In genomic region chr21:29017639-29018237, GRCh38 we compare ENCODE assay signal across 9 cellular contexts. TPM values are rescaled to one million over a fixed set of nuclear protein-coding genes. Genes with fewer than 3 reads are reported as not detected.
DNase-seq lines count a peak whose midpoint lies in the region; ATAC-seq, FAIRE-seq and TF ChIP-seq lines count a peak whose summit lies in the region.
"Had no signal": no experiment of that assay in that cellular context is flagged by ENCODE, and none has a peak within 500 bp of the region (broad histone marks: within the 10 kb centered on the region; RNA-seq: fewer than 3 reads in every experiment).

No MANE protein-coding gene starts in this region.

- H3K4me3 Mint-ChIP-seq in CD4-positive, alpha-beta memory T cell = peak overlapping the region; percentile 82 to 94 (median 90)
- peak overlapping the region; percentile 73 to 94 (median 91) for H3K4me3 Mint-ChIP-seq in naive thymus-derived CD4-positive, alpha-beta T cell

- H2AFZ ChIP-seq in KMS-11 (ENCODE audit: low read depth) (no peak overlapping the region), GM12878 (ENCODE audit: control insufficient read depth, low read depth, low read length) (peak overlapping the region; percentile 49)

- H3K4me1 Mint-ChIP-seq in CD4-positive, alpha-beta memory T cell = peaks cover 15 to 47% (median 32%) of the 10 kb centered on the region in 4 donors
- peaks cover 12 to 41% (median 23%) of the 10 kb centered on the region in 7 donors for H3K4me1 Mint-ChIP-seq in naive thymus-derived CD4-positive, alpha-beta T cell

- no peaks in the 10 kb centered on the region for H3K27me3 ChIP-seq in CD4-positive, alpha-beta memory T cell (ENCODE audit: insufficient read depth, low read length)
- H3K27me3 ChIP-seq in KMS-11 (ENCODE audit: insufficient read depth, low read depth) = no peaks in the 10 kb centered on the region
- no peaks in the 10 kb centered on the region for H3K27me3 ChIP-seq in GM12878 (replicated peaks in 1 of 2; ENCODE audit: control insufficient read depth in 2 of 2, insufficient read depth in 2 of 2, low read length in 1 of 2)
- H3K27me3 ChIP-seq in naive thymus-derived CD4-positive, alpha-beta T cell (ENCODE audit: control insufficient read depth in 2 of 2, insufficient read depth in 2 of 2, low read length in 2 of 2) = no peaks in the 10 kb centered on the region

- H3K27ac ChIP-seq in CD4-positive, alpha-beta memory T cell (ENCODE audit: low read depth, low read length) = peak overlapping the region; percentile 5
- H3K27ac ChIP-seq in KMS-11 (no peak overlapping the region), GM12878 (ENCODE audit: control insufficient read depth, insufficient read depth) (peak overlapping the region; percentile 95)
- peak overlapping the region; percentile 87 for H3K27ac ChIP-seq in naive thymus-derived CD4-positive, alpha-beta T cell (ENCODE audit: low read depth, low read length)

- SMC1A ChIA-PET in GM12878 (lab: Charles Lee; ENCODE audit: uncharacterized antibody, unreplicated experiment) = interaction anchor here (0.7 to 2.4 kb wide), 13 partner anchors 10 to 55 kb away, joined by 3 to 20 read pairs (median 4); partner anchors contain the start of genes CCT8 and LTN1

- DNase-seq in CD4-positive, alpha-beta memory T cell = no peak
- DNase-seq in GM12878 (ENCODE audit: low read depth, low spot score) (no peak), HK-2 (ENCODE audit: unreplicated experiment) (no peak)
- no peak for DNase-seq in naive thymus-derived CD4-positive, alpha-beta T cell
- DNase-seq in NK-92 treated with Interleukin-12 subunit alpha and Interleukin-12 subunit beta, amount 100 ng/mL, for 24 hours (lab: John Stamatoyannopoulos, UW) = no peak
- no peak for DNase-seq in activated CD4-positive, CD25-positive, alpha-beta regulatory T cell (lab: John Stamatoyannopoulos, UW)
- DNase-seq: stimulated activated naive CD4-positive, alpha-beta T cell treated with Interleukin-2 at 50 U/mL for 16 hours had no signal

- H3K4me3 ChIP-seq in CD4-positive, alpha-beta memory T cell (ENCODE audit: low read length in 2 of 2) = peak overlapping the region in 1 of 2 donors; percentile 93
- H3K4me3 ChIP-seq in KMS-11 (IDR thresholded peaks at IDR 0.05; ENCODE audit: insufficient read depth, low read depth, low read length) = no peak overlapping the region
- H3K4me3 ChIP-seq in GM12878 = peak overlapping the region; percentile 97
- peak overlapping the region; percentile 90 for H3K4me3 ChIP-seq in naive thymus-derived CD4-positive, alpha-beta T cell (ENCODE audit: low read length)

- in situ Hi-C loops in GM12878 (cut with MboI) = no loop called here

- H3K9ac ChIP-seq in KMS-11 (no peak overlapping the region; the same call in 1 of the 2 replicates), GM12878 (ENCODE audit: control insufficient read depth, insufficient read depth, low read length) (peak overlapping the region; percentile 88)

- intact Hi-C loops in CD4-positive, alpha-beta memory T cell (cut with micrococcal nuclease) = no loop called here
- intact Hi-C loops in GM12878 (cut with micrococcal nuclease; ENCODE audit: unreplicated experiment) = no loop called here
- intact Hi-C loops in naive thymus-derived CD4-positive, alpha-beta T cell (cut with micrococcal nuclease) = no loop called here

- TF ChIP-seq CTCF in KMS-11 (conservative IDR thresholded peaks at IDR 0.05; ENCODE audit: low read depth, low read length) (no peak), GM12878 (IDR thresholded peaks at IDR 0.05 in 2 of 3, conservative IDR thresholded peaks at IDR 0.05 in 1 of 3; ENCODE audit: control insufficient read depth in 2 of 3, extremely low read depth in 1 of 3, insufficient read depth in 1 of 3, low read depth in 3 of 3, low read length in 3 of 3) (no peak)

- 8% methylated on average over 6 of the region's 6 CpGs for WGBS in GM12878 (ENCODE audit: insufficient coverage, insufficient replicate concordance, low lambda C conversion rate, missing lambda C conversion rate)

- no peak for TF ChIP-seq POLR2A in GM12878 (IDR thresholded peaks at IDR 0.05; ENCODE audit: low read depth, low read length)

- POLR2A ChIA-PET in CD4-positive, alpha-beta memory T cell (lab: Charles Lee; ENCODE audit: partially characterized antibody) = interaction anchor here (1.4 to 10.5 kb wide), 4 partner anchors 13 to 56 kb away, joined by 4 to 383 read pairs (median 26); partner anchors contain the start of genes CCT8 and LTN1
- POLR2A ChIA-PET in GM12878 (lab: Charles Lee) = interaction anchor here (0.7 to 3.5 kb wide), 9 partner anchors 9 to 283 kb away, joined by 3 to 41 read pairs (median 5); partner anchors contain the start of gene LTN1
- POLR2A ChIA-PET in naive thymus-derived CD4-positive, alpha-beta T cell (lab: Charles Lee) = interaction anchor here (0.6 to 16.5 kb wide), 6 partner anchors 14 to 60 kb away, joined by 3 to 408 read pairs (median 4); partner anchors contain the start of gene LTN1

- H3K4me2 ChIP-seq in KMS-11 (peak overlapping the region; percentile 97), GM12878 (ENCODE audit: control insufficient read depth, insufficient read depth) (peak overlapping the region; percentile 85)

- no peak for TF ChIP-seq EP300 in GM12878 (IDR thresholded peaks at IDR 0.05; ENCODE audit: borderline replicate concordance in 1 of 2, control insufficient read depth in 1 of 2, low read depth in 2 of 2, low read length in 2 of 2)

- ATAC-seq in GM12878 (peak; percentile 51), GM18868 (IDR thresholded peaks at IDR 0.05; ENCODE audit: unreplicated experiment) (no peak)
- no peak for ATAC-seq in naive thymus-derived CD4-positive, alpha-beta T cell

- H3K36me3 ChIP-seq in CD4-positive, alpha-beta memory T cell (ENCODE audit: insufficient read depth, low read length) = no peaks in the 10 kb centered on the region
- no peaks in the 10 kb centered on the region for H3K36me3 ChIP-seq in KMS-11 (ENCODE audit: insufficient read depth)
- H3K36me3 ChIP-seq in GM12878 (ENCODE audit: control insufficient read depth in 2 of 2, insufficient read depth in 2 of 2, low read length in 1 of 2) = no peaks in the 10 kb centered on the region
- peaks cover 0 to 4% (median 0%) of the 10 kb centered on the region in 3 experiments for H3K36me3 ChIP-seq in naive thymus-derived CD4-positive, alpha-beta T cell (ENCODE audit: control insufficient read depth in 2 of 3, insufficient read depth in 3 of 3, low read length in 3 of 3)

- H3K27me3 Mint-ChIP-seq in CD4-positive, alpha-beta memory T cell = no peaks in the 10 kb centered on the region
- no peaks in the 10 kb centered on the region for H3K27me3 Mint-ChIP-seq in naive thymus-derived CD4-positive, alpha-beta T cell

- no peaks in the 10 kb centered on the region for H3K9me3 Mint-ChIP-seq in CD4-positive, alpha-beta memory T cell
- no peaks in the 10 kb centered on the region for H3K9me3 Mint-ChIP-seq in naive thymus-derived CD4-positive, alpha-beta T cell

- FAIRE-seq in GM12878 (lab: Jason Lieb, UNC) = peak; percentile 47

- no peak for TF ChIP-seq RAD21 in GM12878 (IDR thresholded peaks at IDR 0.05; ENCODE audit: insufficient read depth, low read depth, low read length)

- H3K9me3 ChIP-seq in CD4-positive, alpha-beta memory T cell (ENCODE audit: control insufficient read depth in 1 of 2, low read length in 2 of 2) = no peaks in the 10 kb centered on the region
- no peaks in the 10 kb centered on the region for H3K9me3 ChIP-seq in GM12878 (replicated peaks; ENCODE audit: control insufficient read depth, insufficient read depth, low read length)
- no peaks in the 10 kb centered on the region for H3K9me3 ChIP-seq in naive thymus-derived CD4-positive, alpha-beta T cell (ENCODE audit: control insufficient read depth in 2 of 3, low read length in 3 of 3)

- RAD21 ChIA-PET in GM12878 (lab: Charles Lee; ENCODE audit: unreplicated experiment) = interaction anchor here (1.1 to 3.5 kb wide), 9 partner anchors 9 to 359 kb away, joined by 3 to 24 read pairs (median 7); partner anchors contain the start of gene LTN1

- H3K4me1 ChIP-seq in CD4-positive, alpha-beta memory T cell (ENCODE audit: insufficient read depth, low read length) = peaks cover 31% of the 10 kb centered on the region
- peaks cover 14% of the 10 kb centered on the region for H3K4me1 ChIP-seq in KMS-11 (ENCODE audit: low read depth, poor library complexity, severe bottlenecking)
- H3K4me1 ChIP-seq in GM12878 (ENCODE audit: control insufficient read depth, insufficient read depth, low read length) = peaks cover 9% of the 10 kb centered on the region; the same call in 1 of the 2 replicates
- peaks cover 26% of the 10 kb centered on the region in 2 donors for H3K4me1 ChIP-seq in naive thymus-derived CD4-positive, alpha-beta T cell (ENCODE audit: control insufficient read depth in 2 of 2, insufficient read depth in 2 of 2, low read length in 2 of 2)

- CTCF ChIA-PET in CD4-positive, alpha-beta memory T cell (lab: Charles Lee; ENCODE audit: partially characterized antibody) = interaction anchor here (1.7 to 1.8 kb wide), 2 partner anchors 14 to 15 kb away, joined by 4 to 12 read pairs; no protein-coding TSS in a partner anchor
- CTCF ChIA-PET in GM12878 (lab: Yijun Ruan, JAX) = interaction anchor here (1.6 to 2.1 kb wide), 4 partner anchors 9 to 359 kb away, joined by 3 to 7 read pairs (median 5); no protein-coding TSS in a partner anchor
- CTCF ChIA-PET in naive thymus-derived CD4-positive, alpha-beta T cell (lab: Charles Lee) = no interaction called here

- H3K79me2 ChIP-seq in KMS-11 (ENCODE audit: insufficient read depth, low read depth) (peaks cover 17% of the 10 kb centered on the region), GM12878 (ENCODE audit: control insufficient read depth, insufficient read depth, low read length) (peaks cover 24% of the 10 kb centered on the region)

- H4K20me1 ChIP-seq in KMS-11 (ENCODE audit: insufficient read depth) (no peaks in the 10 kb centered on the region), GM12878 (ENCODE audit: control insufficient read depth, insufficient read depth) (no peaks in the 10 kb centered on the region)

- BruUV-seq in GM12878 (replicated peaks; lab: Mats Ljungman, UMichigan) = no TSS peak

- peaks cover 0 to 6% of the 10 kb centered on the region in 2 donors for H3K36me3 Mint-ChIP-seq in CD4-positive, alpha-beta memory T cell
- H3K36me3 Mint-ChIP-seq in naive thymus-derived CD4-positive, alpha-beta T cell = peaks cover 0 to 5% (median 0%) of the 10 kb centered on the region in 5 donors

- peak overlapping the region; percentile 78 to 99 (median 84) for H3K27ac Mint-ChIP-seq in CD4-positive, alpha-beta memory T cell
- H3K27ac Mint-ChIP-seq in naive thymus-derived CD4-positive, alpha-beta T cell = peak overlapping the region; percentile 71 to 92 (median 86)

RNA-seq across cellular contexts. Expression of gene RWDD2B, which starts 1.4 kb away (rescaled TPM):
- 1 to 10 TPM; 5.6 to 6.2 TPM for total RNA-seq in CD4-positive, alpha-beta memory T cell
- polyA plus RNA-seq in CD4-positive, alpha-beta memory T cell = 1 to 10 TPM; 8.8 to 9.8 TPM
- total RNA-seq in GM12878 (2013; cell fraction: nucleolus; rRNA removed) = 10.3 and 10.6 TPM in 2 replicates
- 13.5 and 16.2 TPM in 2 replicates for total RNA-seq in GM12878 (2014; rRNA removed)
- 17.4 and 18.8 TPM in 2 replicates for total RNA-seq in GM12878 (2014; rRNA removed; fragmentation: Illumina TruSeq; extraction: Trizol)
- total RNA-seq in GM12878 (2021) = 15.0 and 17.6 TPM in 2 replicates
- polyA plus RNA-seq in GM12878 (2011; ENCODE audit: low read depth) = 8.9 TPM
- 15.1 and 19.1 TPM in 2 replicates for polyA plus RNA-seq in GM12878 (2011; rRNA removed)
- 6.7 and 7.3 TPM in 2 replicates for polyA plus RNA-seq in GM12878 (2011; cell fraction: cytosol; rRNA removed)
- 7.9 and 9.1 TPM in 2 replicates for polyA plus RNA-seq in GM12878 (2011; cell fraction: nucleus; rRNA removed)
- 10.0 and 12.6 TPM in 2 replicates for polyA plus RNA-seq in GM12878 (2012)
- polyA plus RNA-seq in GM12878 (2014; fragmentation: Illumina TruSeq; extraction: Trizol) = 22.0 and 29.9 TPM in 2 replicates
- 10 to 100 TPM; 33.2 to 37.1 TPM for polyA plus RNA-seq in GM12878 (2014; fragmentation: Nextera tagmentation; extraction: Ambion mirVana)
- polyA plus RNA-seq in GM12878 (2014; rRNA removed) = 11.9 and 14.2 TPM in 2 replicates
- polyA plus RNA-seq in GM12878 (2016; fragmentation: Nextera tagmentation; extraction: Ambion mirVana) = 10 to 100 TPM; 34.4 to 38.3 TPM
- polyA minus RNA-seq in GM12878 (2011; rRNA and poly(A)+ RNA removed) = 6.9 and 8.9 TPM in 2 replicates
- 2.5 and 3.6 TPM in 2 replicates for polyA minus RNA-seq in GM12878 (2011; cell fraction: cytosol; rRNA and poly(A)+ RNA removed)
- polyA minus RNA-seq in GM12878 (2011; cell fraction: nucleus; rRNA and poly(A)+ RNA removed) = 1.6 and 3.8 TPM in 2 replicates
- 1 to 10 TPM; 3.6 to 8.1 (median 4.3) TPM for total RNA-seq in naive thymus-derived CD4-positive, alpha-beta T cell
- polyA plus RNA-seq in naive thymus-derived CD4-positive, alpha-beta T cell = 10 to 100 TPM in 1 of 2 donors, 1 to 10 TPM in 1; 9.4 to 14.1 TPM

RNA-seq across cellular contexts. Expression of gene USP16, which starts 6.7 kb away (rescaled TPM):
- 10 to 100 TPM; 53.5 to 57.2 TPM for total RNA-seq in CD4-positive, alpha-beta memory T cell
- polyA plus RNA-seq in CD4-positive, alpha-beta memory T cell = 10 to 100 TPM; 19.6 to 39.8 TPM
- total RNA-seq in GM12878 (2013; cell fraction: nucleolus; rRNA removed) = 55.7 and 58.8 TPM in 2 replicates
- 33.2 and 37.5 TPM in 2 replicates for total RNA-seq in GM12878 (2014; rRNA removed)
- 64.8 and 67.3 TPM in 2 replicates for total RNA-seq in GM12878 (2014; rRNA removed; fragmentation: Illumina TruSeq; extraction: Trizol)
- 34.5 and 37.9 TPM in 2 replicates for total RNA-seq in GM12878 (2021)
- 18.2 TPM for polyA plus RNA-seq in GM12878 (2011; ENCODE audit: low read depth)
- 41.5 and 70.4 TPM in 2 replicates for polyA plus RNA-seq in GM12878 (2011; rRNA removed)
- polyA plus RNA-seq in GM12878 (2011; cell fraction: cytosol; rRNA removed) = 10.1 and 10.4 TPM in 2 replicates
- 26.2 and 27.0 TPM in 2 replicates for polyA plus RNA-seq in GM12878 (2011; cell fraction: nucleus; rRNA removed)
- polyA plus RNA-seq in GM12878 (2012) = 29.6 and 31.7 TPM in 2 replicates
- 52.1 and 65.5 TPM in 2 replicates for polyA plus RNA-seq in GM12878 (2014; fragmentation: Illumina TruSeq; extraction: Trizol)
- 10 to 100 TPM; 52.6 to 68.7 TPM for polyA plus RNA-seq in GM12878 (2014; fragmentation: Nextera tagmentation; extraction: Ambion mirVana)
- 20.8 and 29.5 TPM in 2 replicates for polyA plus RNA-seq in GM12878 (2014; rRNA removed)
- 10 to 100 TPM; 60.9 to 61.8 TPM for polyA plus RNA-seq in GM12878 (2016; fragmentation: Nextera tagmentation; extraction: Ambion mirVana)
- 12.4 and 21.9 TPM in 2 replicates for polyA minus RNA-seq in GM12878 (2011; rRNA and poly(A)+ RNA removed)
- 10.6 and 12.6 TPM in 2 replicates for polyA minus RNA-seq in GM12878 (2011; cell fraction: cytosol; rRNA and poly(A)+ RNA removed)
- 9.3 and 11.8 TPM in 2 replicates for polyA minus RNA-seq in GM12878 (2011; cell fraction: nucleus; rRNA and poly(A)+ RNA removed)
- total RNA-seq in naive thymus-derived CD4-positive, alpha-beta T cell = 10 to 100 TPM; 40.9 to 84.3 (median 62.7) TPM
- polyA plus RNA-seq in naive thymus-derived CD4-positive, alpha-beta T cell = 10 to 100 TPM; 17.9 to 19.1 TPM

RNA-seq across cellular contexts. Expression of gene LTN1, which starts 25.1 kb away (rescaled TPM):
- 10 to 100 TPM; 34.6 to 39.5 TPM for total RNA-seq in CD4-positive, alpha-beta memory T cell
- 10 to 100 TPM in 1 of 2 donors, 1 to 10 TPM in 1; 9.7 to 16.8 TPM for polyA plus RNA-seq in CD4-positive, alpha-beta memory T cell
- total RNA-seq in GM12878 (2013; cell fraction: nucleolus; rRNA removed) = 88.9 and 102 TPM in 2 replicates
- total RNA-seq in GM12878 (2014; rRNA removed) (11.7 and 11.8 TPM in 2 replicates), GM12878 (2014; rRNA removed; fragmentation: Illumina TruSeq; extraction: Trizol) (16.5 and 17.3 TPM in 2 replicates), GM12878 (2021) (13.2 and 13.8 TPM in 2 replicates)
- polyA plus RNA-seq in GM12878 (2011; ENCODE audit: low read depth) = 3.6 TPM
- polyA plus RNA-seq in GM12878 (2011; rRNA removed) (13.0 and 18.9 TPM in 2 replicates), GM12878 (2014; fragmentation: Illumina TruSeq; extraction: Trizol) (12.9 and 19.4 TPM in 2 replicates), GM12878 (2014; fragmentation: Nextera tagmentation; extraction: Ambion mirVana) (10 to 100 TPM in 1 of 2 experiments, 1 to 10 TPM in 1; 3.5 to 10.1 TPM), GM12878 (2014; rRNA removed) (6.7 and 8.4 TPM in 2 replicates), GM12878 (2016; fragmentation: Nextera tagmentation; extraction: Ambion mirVana) (10 to 100 TPM; 11.4 to 14.3 TPM)
- polyA plus RNA-seq in GM12878 (2011; cell fraction: cytosol; rRNA removed) = 4.8 and 6.1 TPM in 2 replicates
- polyA plus RNA-seq in GM12878 (2011; cell fraction: nucleus; rRNA removed) = 14.5 and 15.3 TPM in 2 replicates
- polyA plus RNA-seq in GM12878 (2012) = 6.9 and 9.2 TPM in 2 replicates
- polyA minus RNA-seq in GM12878 (2011; rRNA and poly(A)+ RNA removed) = 28.9 and 38.8 TPM in 2 replicates
- 9.4 and 9.7 TPM in 2 replicates for polyA minus RNA-seq in GM12878 (2011; cell fraction: cytosol; rRNA and poly(A)+ RNA removed)
- 26.6 and 34.3 TPM in 2 replicates for polyA minus RNA-seq in GM12878 (2011; cell fraction: nucleus; rRNA and poly(A)+ RNA removed)
- total RNA-seq in naive thymus-derived CD4-positive, alpha-beta T cell = 10 to 100 TPM; 27.3 to 36.3 (median 31.3) TPM
- 10 to 100 TPM; 18.9 to 20.5 TPM for polyA plus RNA-seq in naive thymus-derived CD4-positive, alpha-beta T cell

RNA-seq across cellular contexts. Expression of gene CCT8, which starts 55.7 kb away (rescaled TPM):
- total RNA-seq in CD4-positive, alpha-beta memory T cell = 100 to 1,000 TPM; 109 to 114 TPM
- polyA plus RNA-seq in CD4-positive, alpha-beta memory T cell = 100 to 1,000 TPM; 130 to 173 TPM
- 130 and 142 TPM in 2 replicates for total RNA-seq in GM12878 (2013; cell fraction: nucleolus; rRNA removed)
- 321 and 373 TPM in 2 replicates for total RNA-seq in GM12878 (2014; rRNA removed)
- total RNA-seq in GM12878 (2014; rRNA removed; fragmentation: Illumina TruSeq; extraction: Trizol) = 454 and 466 TPM in 2 replicates
- 343 and 351 TPM in 2 replicates for total RNA-seq in GM12878 (2021)
- 233 TPM for polyA plus RNA-seq in GM12878 (2011; ENCODE audit: low read depth)
- 402 and 618 TPM in 2 replicates for polyA plus RNA-seq in GM12878 (2011; rRNA removed)
- polyA plus RNA-seq in GM12878 (2011; cell fraction: cytosol; rRNA removed) = 184 and 218 TPM in 2 replicates
- 162 and 191 TPM in 2 replicates for polyA plus RNA-seq in GM12878 (2011; cell fraction: nucleus; rRNA removed)
- 301 and 379 TPM in 2 replicates for polyA plus RNA-seq in GM12878 (2012)
- polyA plus RNA-seq in GM12878 (2014; fragmentation: Illumina TruSeq; extraction: Trizol) = 476 and 541 TPM in 2 replicates
- polyA plus RNA-seq in GM12878 (2014; fragmentation: Nextera tagmentation; extraction: Ambion mirVana) = 100 to 1,000 TPM; 510 to 696 TPM
- 293 and 348 TPM in 2 replicates for polyA plus RNA-seq in GM12878 (2014; rRNA removed)
- 100 to 1,000 TPM; 515 TPM for polyA plus RNA-seq in GM12878 (2016; fragmentation: Nextera tagmentation; extraction: Ambion mirVana)
- 267 and 316 TPM in 2 replicates for polyA minus RNA-seq in GM12878 (2011; rRNA and poly(A)+ RNA removed)
- polyA minus RNA-seq in GM12878 (2011; cell fraction: cytosol; rRNA and poly(A)+ RNA removed) = 119 and 142 TPM in 2 replicates
- 56.3 and 75.4 TPM in 2 replicates for polyA minus RNA-seq in GM12878 (2011; cell fraction: nucleus; rRNA and poly(A)+ RNA removed)
- 100 to 1,000 TPM in 4 of 5 experiments, 10 to 100 TPM in 1; 87.6 to 223 (median 126) TPM for total RNA-seq in naive thymus-derived CD4-positive, alpha-beta T cell
- polyA plus RNA-seq in naive thymus-derived CD4-positive, alpha-beta T cell = 100 to 1,000 TPM; 121 to 185 TPM
